In the genomic region with DNA sequence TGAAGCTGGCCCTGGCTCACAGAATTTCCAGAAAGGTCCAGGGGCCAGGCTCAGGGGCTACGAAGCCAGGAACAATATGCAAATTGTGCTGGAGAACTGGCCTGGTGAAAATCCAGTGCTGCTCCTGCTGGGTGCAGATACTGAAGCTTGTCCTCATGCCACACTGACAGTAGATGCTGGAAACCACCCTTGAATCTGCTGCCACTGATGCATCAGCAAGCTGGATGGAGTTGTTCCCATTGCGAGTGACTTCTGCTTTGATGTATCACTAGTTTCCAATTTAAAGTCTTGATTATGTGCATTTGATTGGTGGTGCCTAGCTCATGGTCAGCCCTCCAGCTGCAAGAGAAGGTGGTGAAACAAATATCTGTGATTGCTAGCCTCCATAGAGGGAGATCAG, we compare ENCODE assay signal across 27 cellular contexts.
"Had no signal": no experiment of that assay in that cellular context is flagged by ENCODE, and none has a peak within 500 bp of the region (broad histone marks: within the 10 kb centered on the region; RNA-seq: fewer than 3 reads in every experiment).

No MANE protein-coding gene starts in this region.

- H3K4me3 Mint-ChIP-seq: dendritic cell treated with granulocyte-macrophage colony-stimulating factor and Interleukin-4, amounts not matched to agents 40 ng/mL and 50 ng/mL, for 4 days; endodermal cell; nephron progenitor cell; stimulated activated naive CD8-positive, alpha-beta T cell treated with anti-CD3 and anti-CD28 coated beads, Interleukin-15, amount 100 ng/mL, for 72 hours had no signal

- H3K27ac Mint-ChIP-seq: dendritic cell treated with granulocyte-macrophage colony-stimulating factor and Interleukin-4, amounts not matched to agents 40 ng/mL and 50 ng/mL, for 4 days; endodermal cell; stimulated activated naive CD8-positive, alpha-beta T cell treated with anti-CD3 and anti-CD28 coated beads, Interleukin-15, amount 100 ng/mL, for 72 hours had no signal

- H3K27me3 Mint-ChIP-seq: dendritic cell treated with granulocyte-macrophage colony-stimulating factor and Interleukin-4, amounts not matched to agents 40 ng/mL and 50 ng/mL, for 4 days; naive thymus-derived CD8-positive, alpha-beta T cell; stimulated activated naive CD8-positive, alpha-beta T cell treated with anti-CD3 and anti-CD28 coated beads, Interleukin-15, amount 100 ng/mL, for 72 hours had no signal

- H3K4me3 ChIP-seq: colonic mucosa, gastroesophageal sphincter, heart left ventricle, hepatocyte, lung, ovary, psoas muscle, skin epidermis, spleen, suprapubic skin, transverse colon, upper lobe of right lung, uterus had no signal

- H2AFZ ChIP-seq: hepatocyte had no signal

- ATAC-seq: left lobe of liver; naive thymus-derived CD8-positive, alpha-beta T cell had no signal

- H3K4me1 ChIP-seq: colonic mucosa, uterus had no signal

- H3K4me2 ChIP-seq: hepatocyte had no signal

- H3K4me1 Mint-ChIP-seq: endodermal cell, nephron progenitor cell had no signal

- H3K27ac ChIP-seq: colonic mucosa, epithelial cell of prostate, foreskin keratinocyte, hepatocyte, ovary, psoas muscle, skin epidermis, suprapubic skin, transverse colon, upper lobe of right lung, uterus had no signal

- H3K79me2 ChIP-seq: hepatocyte had no signal

- H3K9me3 Mint-ChIP-seq: dendritic cell treated with granulocyte-macrophage colony-stimulating factor and Interleukin-4, amounts not matched to agents 40 ng/mL and 50 ng/mL, for 4 days; endodermal cell; naive thymus-derived CD8-positive, alpha-beta T cell; nephron progenitor cell; stimulated activated naive CD8-positive, alpha-beta T cell treated with anti-CD3 and anti-CD28 coated beads, Interleukin-15, amount 100 ng/mL, for 72 hours had no signal

- H3K27me3 ChIP-seq: colonic mucosa, foreskin keratinocyte, gastroesophageal sphincter, heart left ventricle, hepatocyte, ovary, spleen, suprapubic skin, transverse colon, upper lobe of right lung, uterus had no signal

- H3K36me3 Mint-ChIP-seq: naive thymus-derived CD8-positive, alpha-beta T cell had no signal

- DNase-seq: colonic mucosa; effector CD8-positive, alpha-beta T cell; endodermal cell; heart left ventricle; kidney; mesendoderm; midbrain; naive thymus-derived CD8-positive, alpha-beta T cell; nephron progenitor cell; ovary; psoas muscle; spleen; stimulated activated CD4-positive, alpha-beta T cell treated with anti-CD3 and anti-CD28 coated beads, Interleukin-4, amount 100 ng/mL, for 4 hours; stimulated activated naive CD4-positive, alpha-beta T cell; stimulated activated naive CD8-positive, alpha-beta T cell treated with anti-CD3 and anti-CD28 coated beads, Interleukin-15, amount 100 ng/mL, for 72 hours; transverse colon; upper lobe of right lung; uterus had no signal
